ENCODE assay signal across 1 cellular context in the genomic region with DNA sequence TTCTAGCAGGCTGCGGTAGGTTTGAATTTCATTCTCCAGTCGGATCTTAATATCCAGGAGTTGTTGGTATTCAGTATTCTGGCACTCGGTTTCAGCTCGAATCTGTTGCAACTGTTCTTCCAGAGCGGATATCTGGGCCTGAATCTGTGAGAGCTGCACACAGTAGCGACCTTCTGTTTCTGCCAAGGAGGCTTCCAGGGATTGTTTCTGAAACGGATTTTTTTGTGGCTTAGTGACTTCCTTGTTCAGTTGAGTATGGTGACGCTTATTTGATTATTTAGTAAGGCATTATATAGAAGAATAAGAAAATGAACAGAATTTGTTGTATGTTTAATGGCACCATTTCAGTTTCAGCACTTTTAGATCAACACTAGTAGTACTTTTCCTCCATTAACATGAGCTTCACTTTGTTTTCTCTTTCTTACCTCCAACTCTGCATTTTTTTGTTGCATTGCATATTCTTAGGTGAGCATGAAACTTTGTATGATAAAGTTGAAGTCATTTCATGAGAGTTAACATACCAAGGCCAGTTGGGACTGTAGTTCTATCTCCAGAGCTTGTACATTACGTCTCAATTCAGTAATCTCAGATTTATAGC.
TF ChIP-seq lines count a peak whose summit lies in the region.

No MANE protein-coding gene starts in this region.

TF ChIP-seq in HepG2, 621 proteins besides CTCF, POLR2A, EP300 and RAD21:
- peak; percentile 88 for TF ChIP-seq ZC3H4 (CRISPR knock-in tag; IDR thresholded peaks at IDR 0.05; ENCODE audit: borderline replicate concordance)
- 0 out of 2 replicates have a peak, but pooled peaks have one; percentile 18 for TF ChIP-seq DNMT3B (CRISPR knock-in tag; conservative IDR thresholded peaks at IDR 0.05)
- TF ChIP-seq, protein P1, sequence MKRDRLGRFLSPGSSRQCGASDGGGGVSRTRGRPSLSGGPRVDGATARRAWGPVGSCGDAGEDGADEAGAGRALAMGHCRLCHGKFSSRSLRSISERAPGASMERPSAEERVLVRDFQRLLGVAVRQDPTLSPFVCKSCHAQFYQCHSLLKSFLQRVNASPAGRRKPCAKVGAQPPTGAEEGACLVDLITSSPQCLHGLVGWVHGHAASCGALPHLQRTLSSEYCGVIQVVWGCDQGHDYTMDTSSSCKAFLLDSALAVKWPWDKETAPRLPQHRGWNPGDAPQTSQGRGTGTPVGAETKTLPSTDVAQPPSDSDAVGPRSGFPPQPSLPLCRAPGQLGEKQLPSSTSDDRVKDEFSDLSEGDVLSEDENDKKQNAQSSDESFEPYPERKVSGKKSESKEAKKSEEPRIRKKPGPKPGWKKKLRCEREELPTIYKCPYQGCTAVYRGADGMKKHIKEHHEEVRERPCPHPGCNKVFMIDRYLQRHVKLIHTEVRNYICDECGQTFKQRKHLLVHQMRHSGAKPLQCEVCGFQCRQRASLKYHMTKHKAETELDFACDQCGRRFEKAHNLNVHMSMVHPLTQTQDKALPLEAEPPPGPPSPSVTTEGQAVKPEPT (CRISPR knock-in tag; IDR thresholded peaks at IDR 0.05; ENCODE audit: low read depth): no peak
- TF ChIP-seq KLF11 (CRISPR knock-in tag; IDR thresholded peaks at IDR 0.05): 0 out of 2 replicates have a peak, but pooled peaks have one; percentile 47
- TF ChIP-seq CENPT (CRISPR knock-in tag; IDR thresholded peaks at IDR 0.05; ENCODE audit: low read depth): no peak
- TF ChIP-seq HDAC1 (CRISPR knock-in tag; IDR thresholded peaks at IDR 0.05): no peak
- TF ChIP-seq, protein P2, sequence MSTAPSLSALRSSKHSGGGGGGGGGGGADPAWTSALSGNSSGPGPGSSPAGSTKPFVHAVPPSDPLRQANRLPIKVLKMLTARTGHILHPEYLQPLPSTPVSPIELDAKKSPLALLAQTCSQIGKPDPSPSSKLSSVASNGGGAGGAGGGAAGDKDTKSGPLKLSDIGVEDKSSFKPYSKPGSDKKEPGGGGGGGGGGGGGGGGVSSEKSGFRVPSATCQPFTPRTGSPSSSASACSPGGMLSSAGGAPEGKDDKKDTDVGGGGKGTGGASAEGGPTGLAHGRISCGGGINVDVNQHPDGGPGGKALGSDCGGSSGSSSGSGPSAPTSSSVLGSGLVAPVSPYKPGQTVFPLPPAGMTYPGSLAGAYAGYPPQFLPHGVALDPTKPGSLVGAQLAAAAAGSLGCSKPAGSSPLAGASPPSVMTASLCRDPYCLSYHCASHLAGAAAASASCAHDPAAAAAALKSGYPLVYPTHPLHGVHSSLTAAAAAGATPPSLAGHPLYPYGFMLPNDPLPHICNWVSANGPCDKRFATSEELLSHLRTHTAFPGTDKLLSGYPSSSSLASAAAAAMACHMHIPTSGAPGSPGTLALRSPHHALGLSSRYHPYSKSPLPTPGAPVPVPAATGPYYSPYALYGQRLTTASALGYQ (CRISPR knock-in tag; IDR thresholded peaks at IDR 0.05): peak; percentile 47; the same call in 1 of the 2 replicates
- TF ChIP-seq ZNF431 (CRISPR knock-in tag; IDR thresholded peaks at IDR 0.05; ENCODE audit: borderline replicate concordance, low read depth): no peak
- TF ChIP-seq NFE2L2 (IDR thresholded peaks at IDR 0.05; ENCODE audit: low read length): no peak
- TF ChIP-seq MAF1 (CRISPR knock-in tag; IDR thresholded peaks at IDR 0.05; ENCODE audit: borderline replicate concordance): 0 out of 2 replicates have a peak, but pooled peaks have one; percentile 42
- TF ChIP-seq KLF16 (CRISPR knock-in tag; IDR thresholded peaks at IDR 0.05): peak in 1 of 2 experiments; percentile 43; a peak in 1 of 4 replicates
- TF ChIP-seq, protein P3, sequence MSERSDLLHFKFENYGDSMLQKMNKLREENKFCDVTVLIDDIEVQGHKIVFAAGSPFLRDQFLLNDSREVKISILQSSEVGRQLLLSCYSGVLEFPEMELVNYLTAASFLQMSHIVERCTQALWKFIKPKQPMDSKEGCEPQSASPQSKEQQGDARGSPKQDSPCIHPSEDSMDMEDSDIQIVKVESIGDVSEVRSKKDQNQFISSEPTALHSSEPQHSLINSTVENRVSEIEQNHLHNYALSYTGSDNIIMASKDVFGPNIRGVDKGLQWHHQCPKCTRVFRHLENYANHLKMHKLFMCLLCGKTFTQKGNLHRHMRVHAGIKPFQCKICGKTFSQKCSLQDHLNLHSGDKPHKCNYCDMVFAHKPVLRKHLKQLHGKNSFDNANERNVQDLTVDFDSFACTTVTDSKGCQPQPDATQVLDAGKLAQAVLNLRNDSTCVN (CRISPR knock-in tag; IDR thresholded peaks at IDR 0.05; ENCODE audit: borderline replicate concordance): no peak
- TF ChIP-seq SAP130 (CRISPR knock-in tag; IDR thresholded peaks at IDR 0.05; ENCODE audit: low read depth): peak; percentile 5; the same call in 1 of the 2 replicates
- no peak for TF ChIP-seq ZFP82 (CRISPR knock-in tag; IDR thresholded peaks at IDR 0.05; ENCODE audit: borderline replicate concordance)
- no peak for TF ChIP-seq ZNF569 (CRISPR knock-in tag; IDR thresholded peaks at IDR 0.05; ENCODE audit: borderline replicate concordance)
- TF ChIP-seq, protein P4, sequence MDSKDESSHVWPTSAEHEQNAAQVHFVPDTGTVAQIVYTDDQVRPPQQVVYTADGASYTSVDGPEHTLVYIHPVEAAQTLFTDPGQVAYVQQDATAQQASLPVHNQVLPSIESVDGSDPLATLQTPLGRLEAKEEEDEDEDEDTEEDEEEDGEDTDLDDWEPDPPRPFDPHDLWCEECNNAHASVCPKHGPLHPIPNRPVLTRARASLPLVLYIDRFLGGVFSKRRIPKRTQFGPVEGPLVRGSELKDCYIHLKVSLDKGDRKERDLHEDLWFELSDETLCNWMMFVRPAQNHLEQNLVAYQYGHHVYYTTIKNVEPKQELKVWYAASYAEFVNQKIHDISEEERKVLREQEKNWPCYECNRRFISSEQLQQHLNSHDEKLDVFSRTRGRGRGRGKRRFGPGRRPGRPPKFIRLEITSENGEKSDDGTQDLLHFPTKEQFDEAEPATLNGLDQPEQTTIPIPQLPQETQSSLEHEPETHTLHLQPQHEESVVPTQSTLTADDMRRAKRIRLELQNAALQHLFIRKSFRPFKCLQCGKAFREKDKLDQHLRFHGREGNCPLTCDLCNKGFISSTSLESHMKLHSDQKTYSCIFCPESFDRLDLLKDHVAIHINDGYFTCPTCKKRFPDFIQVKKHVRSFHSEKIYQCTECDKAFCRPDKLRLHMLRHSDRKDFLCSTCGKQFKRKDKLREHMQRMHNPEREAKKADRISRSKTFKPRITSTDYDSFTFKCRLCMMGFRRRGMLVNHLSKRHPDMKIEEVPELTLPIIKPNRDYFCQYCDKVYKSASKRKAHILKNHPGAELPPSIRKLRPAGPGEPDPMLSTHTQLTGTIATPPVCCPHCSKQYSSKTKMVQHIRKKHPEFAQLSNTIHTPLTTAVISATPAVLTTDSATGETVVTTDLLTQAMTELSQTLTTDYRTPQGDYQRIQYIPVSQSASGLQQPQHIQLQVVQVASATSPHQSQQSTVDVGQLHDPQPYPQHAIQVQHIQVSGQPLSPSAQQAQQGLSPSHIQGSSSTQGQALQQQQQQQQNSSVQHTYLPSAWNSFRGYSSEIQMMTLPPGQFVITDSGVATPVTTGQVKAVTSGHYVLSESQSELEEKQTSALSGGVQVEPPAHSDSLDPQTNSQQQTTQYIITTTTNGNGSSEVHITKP (CRISPR knock-in tag; IDR thresholded peaks at IDR 0.05; ENCODE audit: low read depth): no peak
- no peak for TF ChIP-seq SKI (IDR thresholded peaks at IDR 0.05; ENCODE audit: partially characterized antibody)
- 0 out of 2 replicates have a peak, but pooled peaks have one; percentile 24 for TF ChIP-seq ZNF264 (CRISPR knock-in tag; IDR thresholded peaks at IDR 0.05)
- TF ChIP-seq, protein P5, sequence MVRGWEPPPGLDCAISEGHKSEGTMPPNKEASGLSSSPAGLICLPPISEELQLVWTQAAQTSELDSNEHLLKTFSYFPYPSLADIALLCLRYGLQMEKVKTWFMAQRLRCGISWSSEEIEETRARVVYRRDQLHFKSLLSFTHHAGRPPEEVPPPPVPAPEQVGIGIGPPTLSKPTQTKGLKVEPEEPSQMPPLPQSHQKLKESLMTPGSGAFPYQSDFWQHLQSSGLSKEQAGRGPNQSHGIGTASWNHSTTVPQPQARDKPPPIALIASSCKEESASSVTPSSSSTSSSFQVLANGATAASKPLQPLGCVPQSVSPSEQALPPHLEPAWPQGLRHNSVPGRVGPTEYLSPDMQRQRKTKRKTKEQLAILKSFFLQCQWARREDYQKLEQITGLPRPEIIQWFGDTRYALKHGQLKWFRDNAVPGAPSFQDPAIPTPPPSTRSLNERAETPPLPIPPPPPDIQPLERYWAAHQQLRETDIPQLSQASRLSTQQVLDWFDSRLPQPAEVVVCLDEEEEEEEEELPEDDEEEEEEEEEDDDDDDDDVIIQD (CRISPR knock-in tag; IDR thresholded peaks at IDR 0.05; ENCODE audit: low read depth): 0 out of 2 replicates have a peak, but pooled peaks have one; percentile 23
- no peak for TF ChIP-seq ZNF607 (CRISPR knock-in tag; IDR thresholded peaks at IDR 0.05; ENCODE audit: borderline replicate concordance)
- TF ChIP-seq ZFAT (CRISPR knock-in tag; conservative IDR thresholded peaks at IDR 0.05): peak; percentile 85; the same call in 1 of the 2 replicates
- TF ChIP-seq, protein P6, sequence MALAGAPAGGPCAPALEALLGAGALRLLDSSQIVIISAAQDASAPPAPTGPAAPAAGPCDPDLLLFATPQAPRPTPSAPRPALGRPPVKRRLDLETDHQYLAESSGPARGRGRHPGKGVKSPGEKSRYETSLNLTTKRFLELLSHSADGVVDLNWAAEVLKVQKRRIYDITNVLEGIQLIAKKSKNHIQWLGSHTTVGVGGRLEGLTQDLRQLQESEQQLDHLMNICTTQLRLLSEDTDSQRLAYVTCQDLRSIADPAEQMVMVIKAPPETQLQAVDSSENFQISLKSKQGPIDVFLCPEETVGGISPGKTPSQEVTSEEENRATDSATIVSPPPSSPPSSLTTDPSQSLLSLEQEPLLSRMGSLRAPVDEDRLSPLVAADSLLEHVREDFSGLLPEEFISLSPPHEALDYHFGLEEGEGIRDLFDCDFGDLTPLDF (CRISPR knock-in tag; IDR thresholded peaks at IDR 0.05): peak; percentile 53; the same call in 1 of the 2 replicates
- no peak for TF ChIP-seq ZNF496 (CRISPR knock-in tag; IDR thresholded peaks at IDR 0.05; ENCODE audit: insufficient replicate concordance)
- no peak for TF ChIP-seq ZNF30 (CRISPR knock-in tag; IDR thresholded peaks at IDR 0.05)
- peak; percentile 24 for TF ChIP-seq TEAD3 (CRISPR knock-in tag; optimal IDR thresholded peaks at IDR 0.05; ENCODE audit: borderline replicate concordance)
- TF ChIP-seq ISX (CRISPR knock-in tag; conservative IDR thresholded peaks at IDR 0.05): 0 out of 2 replicates have a peak, but pooled peaks have one; percentile 46
- TF ChIP-seq NAIF1 (CRISPR knock-in tag; IDR thresholded peaks at IDR 0.05; ENCODE audit: borderline replicate concordance): no peak
- TF ChIP-seq, protein P7, sequence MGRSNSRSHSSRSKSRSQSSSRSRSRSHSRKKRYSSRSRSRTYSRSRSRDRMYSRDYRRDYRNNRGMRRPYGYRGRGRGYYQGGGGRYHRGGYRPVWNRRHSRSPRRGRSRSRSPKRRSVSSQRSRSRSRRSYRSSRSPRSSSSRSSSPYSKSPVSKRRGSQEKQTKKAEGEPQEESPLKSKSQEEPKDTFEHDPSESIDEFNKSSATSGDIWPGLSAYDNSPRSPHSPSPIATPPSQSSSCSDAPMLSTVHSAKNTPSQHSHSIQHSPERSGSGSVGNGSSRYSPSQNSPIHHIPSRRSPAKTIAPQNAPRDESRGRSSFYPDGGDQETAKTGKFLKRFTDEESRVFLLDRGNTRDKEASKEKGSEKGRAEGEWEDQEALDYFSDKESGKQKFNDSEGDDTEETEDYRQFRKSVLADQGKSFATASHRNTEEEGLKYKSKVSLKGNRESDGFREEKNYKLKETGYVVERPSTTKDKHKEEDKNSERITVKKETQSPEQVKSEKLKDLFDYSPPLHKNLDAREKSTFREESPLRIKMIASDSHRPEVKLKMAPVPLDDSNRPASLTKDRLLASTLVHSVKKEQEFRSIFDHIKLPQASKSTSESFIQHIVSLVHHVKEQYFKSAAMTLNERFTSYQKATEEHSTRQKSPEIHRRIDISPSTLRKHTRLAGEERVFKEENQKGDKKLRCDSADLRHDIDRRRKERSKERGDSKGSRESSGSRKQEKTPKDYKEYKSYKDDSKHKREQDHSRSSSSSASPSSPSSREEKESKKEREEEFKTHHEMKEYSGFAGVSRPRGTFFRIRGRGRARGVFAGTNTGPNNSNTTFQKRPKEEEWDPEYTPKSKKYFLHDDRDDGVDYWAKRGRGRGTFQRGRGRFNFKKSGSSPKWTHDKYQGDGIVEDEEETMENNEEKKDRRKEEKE (IDR thresholded peaks at IDR 0.05): no peak
